9 cellular contexts compared by ENCODE assay signal in the genomic region with DNA sequence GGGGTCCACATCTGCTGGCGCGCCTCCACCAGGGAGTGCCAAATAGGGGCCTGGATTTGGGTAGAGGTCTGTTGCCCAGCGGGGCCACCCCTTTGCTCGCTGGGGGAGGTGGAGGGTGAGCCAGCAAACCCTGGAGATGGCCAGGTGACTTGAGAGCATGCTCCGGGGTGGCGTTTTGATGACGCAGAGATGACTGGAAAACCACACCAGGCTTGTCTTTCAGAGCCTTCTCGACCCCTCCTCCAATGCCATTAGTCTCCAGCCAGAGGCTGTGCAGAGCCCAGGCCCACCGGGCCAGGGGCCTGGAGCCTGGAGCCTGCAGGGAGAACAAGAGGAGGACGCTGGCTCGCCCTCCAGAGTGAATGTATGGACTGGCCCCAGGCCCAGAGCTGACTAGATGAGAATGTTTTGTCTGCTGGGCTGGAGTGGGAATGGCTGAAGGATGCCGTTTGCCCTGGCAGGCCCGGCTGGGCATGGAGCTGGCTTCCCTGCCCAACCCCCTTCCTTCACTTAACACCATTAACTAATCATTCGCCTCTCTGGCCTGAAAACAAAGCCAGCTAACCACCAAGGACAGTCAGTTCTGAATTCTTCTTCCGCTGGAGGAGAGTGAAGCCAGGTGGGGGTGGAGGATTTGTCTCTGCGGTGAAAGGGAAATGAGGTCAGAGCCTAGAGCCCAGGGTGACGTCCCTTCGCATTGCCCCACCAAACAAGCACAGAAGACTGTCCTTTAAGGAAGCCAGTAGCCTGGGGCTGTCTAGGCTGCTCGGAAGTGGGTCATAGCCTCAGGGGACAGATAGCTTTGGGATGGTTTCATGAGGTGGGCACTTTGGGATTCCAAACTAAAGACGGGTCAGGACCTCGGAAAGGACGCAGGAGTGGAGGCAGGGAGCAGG. TPM values are rescaled to one million over a fixed set of nuclear protein-coding genes. Genes with fewer than 3 reads are reported as not detected.
DNase-seq lines count a peak whose midpoint lies in the region; ATAC-seq, FAIRE-seq and TF ChIP-seq lines count a peak whose summit lies in the region.
"Had no signal": no experiment of that assay in that cellular context is flagged by ENCODE, and none has a peak within 500 bp of the region (broad histone marks: within the 10 kb centered on the region; RNA-seq: fewer than 3 reads in every experiment).

No MANE protein-coding gene starts in this region.

- ATAC-seq in HG03196 (IDR thresholded peaks at IDR 0.05; ENCODE audit: unreplicated experiment) = no peak
- no peak for ATAC-seq in HG03045 (IDR thresholded peaks at IDR 0.05; ENCODE audit: unreplicated experiment)
- no peak for ATAC-seq in HG03439 (IDR thresholded peaks at IDR 0.05; ENCODE audit: unreplicated experiment)
- ATAC-seq in HG03159 (IDR thresholded peaks at IDR 0.05; ENCODE audit: unreplicated experiment) = no peak

- peaks cover 15% of the 10 kb centered on the region for H3K36me3 ChIP-seq in mesodermal cell (ENCODE audit: control insufficient read depth, insufficient read depth, low read length)

- DNase-seq in GM12891 (ENCODE audit: insufficient read length, low spot score) (peak; percentile 7), NCI-H1092 treated with DMSO at 0.1 percent for 48 hours (lab: John Stamatoyannopoulos, UW) (peak; percentile 14), cardiac fibroblast (ENCODE audit: low read depth in 2 of 2) (peak; percentile 73 to 87)

- TF ChIP-seq CTCF in cardiac fibroblast (IDR thresholded peaks at IDR 0.05; ENCODE audit: low read depth, low read length) = no peak

- H3K27ac ChIP-seq in mesodermal cell (ENCODE audit: low read depth, low read length, severe bottlenecking) = peak overlapping the region; percentile 97

- WGBS in mesodermal cell (ENCODE audit: insufficient coverage in 2 of 2), 2 experiments = 24 to 39% methylated on average over 10 to 16 of the region's 22 CpGs

- TF ChIP-seq POLR2A in GM12891 (IDR thresholded peaks at IDR 0.05; ENCODE audit: low read depth, low read length) = no peak

- peaks cover 47% of the 10 kb centered on the region for H3K4me1 ChIP-seq in mesodermal cell (ENCODE audit: control insufficient read depth, insufficient read depth, low read length, poor library complexity, severe bottlenecking)

- H3K4me3 ChIP-seq in cardiac fibroblast (replicated peaks in 1 of 2; ENCODE audit: low read depth in 2 of 2, low read length in 2 of 2) (no peak overlapping the region), mesodermal cell (ENCODE audit: extremely low read depth, insufficient read depth, low read length, poor library complexity, severe bottlenecking) (no peak overlapping the region)

- FAIRE-seq in GM12891 (lab: Jason Lieb, UNC) = no peak
- FAIRE-seq: keratinocyte had no signal

- no peaks in the 10 kb centered on the region for H3K9me3 ChIP-seq in mesodermal cell (ENCODE audit: control insufficient read depth, low read length)

TF ChIP-seq in GM12891, 5 proteins besides CTCF, POLR2A, EP300 and RAD21:
- TF ChIP-seq POLR2AphosphoS5 (IDR thresholded peaks at IDR 0.05; ENCODE audit: low read depth, low read length) (no peak), SPI1 (IDR thresholded peaks at IDR 0.05; ENCODE audit: low read depth, low read length) (no peak), POU2F2 (IDR thresholded peaks at IDR 0.05; ENCODE audit: low read depth, low read length) (no peak), PAX5 (IDR thresholded peaks at IDR 0.05; ENCODE audit: insufficient read depth, low read length, severe bottlenecking) (no peak), TAF1 (IDR thresholded peaks at IDR 0.05; ENCODE audit: low read depth, low read length) (no peak)

RNA-seq across cellular contexts. Expression of a gene that starts 1.6 kb away (rescaled TPM):
- 0.39 TPM for polyA plus RNA-seq in GM12891 (2012; ENCODE audit: low read depth, missing spikeins)
- polyA plus RNA-seq in mesodermal cell (2013, experiment 1 of 2) = 143 TPM
- polyA plus RNA-seq in mesodermal cell (2013, experiment 2 of 2) = 121 TPM

RNA-seq across cellular contexts. Expression of a gene that starts 15.8 kb away (rescaled TPM):
- 14.5 TPM for polyA plus RNA-seq in GM12891 (2012; ENCODE audit: low read depth, missing spikeins)
- polyA plus RNA-seq in mesodermal cell (2013, experiment 1 of 2) = 52.6 TPM
- 50.2 TPM for polyA plus RNA-seq in mesodermal cell (2013, experiment 2 of 2)

RNA-seq across cellular contexts. Expression of a gene that starts 22.2 kb away (rescaled TPM):
- polyA plus RNA-seq in GM12891 (2012; ENCODE audit: low read depth, missing spikeins) = not detected
- polyA plus RNA-seq in mesodermal cell (2013, experiment 1 of 2) = 18.2 TPM
- polyA plus RNA-seq in mesodermal cell (2013, experiment 2 of 2) = 16.6 TPM
- polyA plus RNA-seq: keratinocyte had no signal

RNA-seq across cellular contexts. Expression of a gene that starts 28.0 kb away (rescaled TPM):
- not detected for polyA plus RNA-seq in GM12891 (2012; ENCODE audit: low read depth, missing spikeins)
- polyA plus RNA-seq in mesodermal cell (2013, experiment 1 of 2) = not detected
- polyA plus RNA-seq in mesodermal cell (2013, experiment 2 of 2) = 0.10 TPM
- polyA plus RNA-seq: keratinocyte had no signal

Comparison
In these comparisons a context has a peak if more than half of its experiments do, and no peak if none do; other contexts are left out.
1. DNase-seq: peak in every context shown above with its lines; median percentile 80 in cardiac fibroblast; 14 in NCI-H1092 treated with DMSO at 0.1 percent for 48 hours; 7 in GM12891.